In genomic region chr5:104429911-104430310, GRCh38 we compare ENCODE assay signal across 34 cellular contexts.
"Had no signal": no experiment of that assay in that cellular context is flagged by ENCODE, and none has a peak within 500 bp of the region (broad histone marks: within the 10 kb centered on the region; RNA-seq: fewer than 3 reads in every experiment).

No MANE protein-coding gene starts in this region.

- ATAC-seq: activated naive CD4-positive, alpha-beta T cell treated with anti-CD3 and anti-CD28 coated beads, Interleukin-2, amount 50 U/mL, for 72 hours; activated naive CD8-positive, alpha-beta T cell treated with anti-CD3 and anti-CD28 coated beads, Interleukin-2, amount 50 U/mL, for 24 hours; activated T-cell treated with anti-CD3 and anti-CD28 coated beads, Interleukin-2, amount 50 U/mL, for 4 hours; activated T-cell treated with anti-CD3 and anti-CD28 coated beads, Interleukin-2, amount 50 U/mL, for 72 hours; activated T-helper 17 cell treated with anti-CD3 and anti-CD28 coated beads, Interleukin-2, amount 50 U/mL, for 72 hours; body of pancreas had no signal

- H3K9me3 ChIP-seq: adrenal gland, ascending aorta, body of pancreas, breast epithelium had no signal

- H3K27ac ChIP-seq: adrenal gland, ascending aorta, body of pancreas, brain microvascular endothelial cell, breast epithelium, cardiac muscle cell had no signal

- FAIRE-seq: astrocyte, bronchial epithelial cell had no signal

- H3K36me3 ChIP-seq: adrenal gland, ascending aorta, brain microvascular endothelial cell, breast epithelium, cardiac muscle cell had no signal

- H3K27me3 ChIP-seq: adrenal gland, ascending aorta, body of pancreas, brain microvascular endothelial cell, breast epithelium, cardiac muscle cell had no signal

- H3K4me3 ChIP-seq: adrenal gland, ascending aorta, body of pancreas, breast epithelium, cardiac muscle cell had no signal

- H3K4me1 ChIP-seq: adrenal gland, ascending aorta, body of pancreas, breast epithelium had no signal

- DNase-seq: activated effector memory CD4-positive, alpha-beta T cell treated with anti-CD3 and anti-CD28 coated beads, Interleukin-2, amount 50 U/mL, for 16 hours; activated effector memory CD4-positive, alpha-beta T cell treated with Interleukin-2 at 50 U/mL for 16 hours; activated gamma-delta T cell; activated gamma-delta T cell treated with Interleukin-2 at 50 U/mL for 16 hours; activated naive CD4-positive, alpha-beta T cell; activated naive CD4-positive, alpha-beta T cell treated with anti-CD3 and anti-CD28 coated beads for 36 hours; activated naive CD4-positive, alpha-beta T cell treated with anti-CD3 and anti-CD28 coated beads, Interleukin-2, amount 10 ng/mL, durations not matched to agents 7 days and 5 days; activated naive CD4-positive, alpha-beta T cell treated with anti-CD3 and anti-CD28 coated beads, Interleukin-2, amount 50 U/mL, for 16 hours; activated naive CD4-positive, alpha-beta T cell treated with Interleukin-2 at 50 U/mL for 16 hours; activated naive CD8-positive, alpha-beta T cell treated with anti-CD3 and anti-CD28 coated beads for 36 hours; activated naive CD8-positive, alpha-beta T cell treated with anti-CD3 and anti-CD28 coated beads, Interleukin-2, amount 10 ng/mL, durations not matched to agents 7 days and 5 days; activated naive CD8-positive, alpha-beta T cell treated with anti-CD3 and anti-CD28 coated beads, Interleukin-2, amount 50 U/mL, for 24 hours; activated T-cell treated with anti-CD3 and anti-CD28 coated beads, Interleukin-2, amount 50 U/mL, for 1 hour; activated T-cell treated with anti-CD3 and anti-CD28 coated beads, Interleukin-2, amount 50 U/mL, for 24 hours; activated T-cell treated with anti-CD3 and anti-CD28 coated beads, Interleukin-2, amount 50 U/mL, for 4 hours; activated T-cell treated with anti-CD3 and anti-CD28 coated beads, Interleukin-2, amount 50 U/mL, for 48 hours; activated T-cell treated with anti-CD3 and anti-CD28 coated beads, Interleukin-2, amount 50 U/mL, for 72 hours; adrenal gland; amniotic stem cell; amygdala; anterior cingulate cortex; aorta; body of pancreas; brain microvascular endothelial cell; caudate nucleus; central memory CD4-positive, alpha-beta T cell; cerebellar nuclear complex had no signal
